Comparison of ENCODE assay signal across 25 cellular contexts in genomic region chr10:23870612-23871011, GRCh38.
DNase-seq lines count a peak whose midpoint lies in the region; ATAC-seq, FAIRE-seq and TF ChIP-seq lines count a peak whose summit lies in the region.
"Had no signal": no experiment of that assay in that cellular context is flagged by ENCODE, and none has a peak within 500 bp of the region (broad histone marks: within the 10 kb centered on the region; RNA-seq: fewer than 3 reads in every experiment).

No MANE protein-coding gene starts in this region.

- H3K4me3 Mint-ChIP-seq in GM23338 (no peak overlapping the region), WTC11 (no peak overlapping the region)
- no peak overlapping the region for H3K4me3 Mint-ChIP-seq in stimulated activated memory B cell treated with anti-CD40 and anti-IgM and Interleukin-4, amounts not matched to agents 10 μg/mL and 1 μg/mL and 100 μg/mL, for 72 hours
- H3K4me3 Mint-ChIP-seq: CD8-positive, alpha-beta memory T cell; T-helper 17 cell had no signal

- H3F3A ChIP-seq in GM23338 (replicated peaks; ENCODE audit: low read depth): no peaks in the 10 kb centered on the region

- H3K4me3 ChIP-seq in BLaER1 (no peak overlapping the region; the same call in 1 of the 2 replicates), GM23338 (no peak overlapping the region), NB4 (ENCODE audit: low read depth, low read length) (no peak overlapping the region)
- H3K4me3 ChIP-seq: A549 had no signal

- no peaks in the 10 kb centered on the region for H3K9me3 Mint-ChIP-seq in GM23338
- peaks cover 5% of the 10 kb centered on the region; the same call in 1 of the 2 replicates for H3K9me3 Mint-ChIP-seq in WTC11
- no peaks in the 10 kb centered on the region for H3K9me3 Mint-ChIP-seq in stimulated activated memory B cell treated with anti-CD40 and anti-IgM and Interleukin-4, amounts not matched to agents 10 μg/mL and 1 μg/mL and 100 μg/mL, for 72 hours

- TF ChIP-seq POLR2A in NB4 (IDR thresholded peaks at IDR 0.05; ENCODE audit: extremely low read depth, insufficient read length): no peak
- no peak for TF ChIP-seq POLR2A in GM12892 (IDR thresholded peaks at IDR 0.05; ENCODE audit: low read depth, low read length)

- H3K36me3 ChIP-seq in BLaER1 (no peaks in the 10 kb centered on the region), GM23338 (ENCODE audit: insufficient read depth) (no peaks in the 10 kb centered on the region)

- H3K9me2 ChIP-seq in GM23338 (ENCODE audit: insufficient read depth): peaks cover 2% of the 10 kb centered on the region; the same call in 1 of the 2 replicates
- H3K9me2 ChIP-seq: SK-N-SH had no signal

- no peaks in the 10 kb centered on the region for H3K79me2 ChIP-seq in GM23338 (replicated peaks; ENCODE audit: insufficient read depth)

- POLR2A ChIA-PET in WTC11 (lab: Charles Lee): no interaction called here

- H3K9me3 ChIP-seq in BLaER1: peaks cover 25% of the 10 kb centered on the region
- H3K9me3 ChIP-seq: A549, SK-N-SH had no signal

- H3K27ac Mint-ChIP-seq in GM23338 (0 out of 2 replicates have a peak overlapping the region, but pooled peaks have one; percentile 12), WTC11 (no peak overlapping the region)
- no peak overlapping the region for H3K27ac Mint-ChIP-seq in stimulated activated memory B cell treated with anti-CD40 and anti-IgM and Interleukin-4, amounts not matched to agents 10 μg/mL and 1 μg/mL and 100 μg/mL, for 72 hours
- H3K27ac Mint-ChIP-seq: CD14-positive monocyte; CD8-positive, alpha-beta memory T cell; T-helper 17 cell had no signal

- H3K4me1 ChIP-seq in BLaER1 (peaks cover 56% of the 10 kb centered on the region), GM23338 (ENCODE audit: insufficient read depth) (peaks cover 12% of the 10 kb centered on the region)
- H3K4me1 ChIP-seq: A549 had no signal

- peaks cover 2% of the 10 kb centered on the region for H3K27me3 Mint-ChIP-seq in GM23338 (ENCODE audit: insufficient read depth, low read depth, poor library complexity)
- peaks cover 6% of the 10 kb centered on the region for H3K27me3 Mint-ChIP-seq in WTC11 (ENCODE audit: low read depth)
- no peaks in the 10 kb centered on the region for H3K27me3 Mint-ChIP-seq in stimulated activated memory B cell treated with anti-CD40 and anti-IgM and Interleukin-4, amounts not matched to agents 10 μg/mL and 1 μg/mL and 100 μg/mL, for 72 hours
- H3K27me3 Mint-ChIP-seq: T-helper 17 cell had no signal

- TF ChIP-seq CTCF in GM23338 (conservative IDR thresholded peaks at IDR 0.05; ENCODE audit: low read depth in 2 of 2): no peak
- TF ChIP-seq CTCF in NB4 (IDR thresholded peaks at IDR 0.05; ENCODE audit: low read depth, low read length): no peak
- TF ChIP-seq CTCF in WTC11 (IDR thresholded peaks at IDR 0.05): no peak

- H3K4me1 Mint-ChIP-seq in GM23338 (peaks cover 23% of the 10 kb centered on the region), WTC11 (peaks cover 24% of the 10 kb centered on the region)
- no peaks in the 10 kb centered on the region for H3K4me1 Mint-ChIP-seq in stimulated activated memory B cell treated with anti-CD40 and anti-IgM and Interleukin-4, amounts not matched to agents 10 μg/mL and 1 μg/mL and 100 μg/mL, for 72 hours
- H3K4me1 Mint-ChIP-seq: CD8-positive, alpha-beta memory T cell; T-helper 17 cell had no signal

- H4K20me1 ChIP-seq in BLaER1 (no peaks in the 10 kb centered on the region), GM23338 (replicated peaks; ENCODE audit: insufficient read depth) (no peaks in the 10 kb centered on the region)

- FAIRE-seq in GM12892 (lab: Jason Lieb, UNC): no peak
- FAIRE-seq: A549 had no signal

- ATAC-seq in GM23338 (no peak; the same call in 2 of the 3 replicates), WTC11 (peak; percentile 20; the same call in 1 of the 2 replicates), HG03571 (IDR thresholded peaks at IDR 0.05; ENCODE audit: unreplicated experiment) (no peak)
- ATAC-seq in stimulated activated memory B cell treated with anti-CD40 and anti-IgM and Interleukin-4, amounts not matched to agents 10 μg/mL and 1 μg/mL and 100 μg/mL, for 72 hours: no peak
- ATAC-seq: A549, Panc1, T-helper 17 cell had no signal

- no peak for DNase-seq in GM23338 (ENCODE audit: low spot score)
- peak; percentile 30 for DNase-seq in NB4 (ENCODE audit: low read depth)
- DNase-seq in WTC11 (ENCODE audit: low spot score): no peak
- no peak for DNase-seq in GM12892 (ENCODE audit: insufficient read length)
- DNase-seq: Calu3; CD8-positive, alpha-beta memory T cell; DMS79 treated with DMSO at 0.1 percent for 48 hours; H7; MM.1S; NCI-H1105 treated with DMSO at 0.1 percent for 48 hours; NCI-H146; NCI-H1930; NCI-H2107; NCI-H524; NCI-H748 treated with DMSO at 0.1 percent for 48 hours; SHP77; SK-N-SH; T-helper 17 cell had no signal

- H3K36me3 Mint-ChIP-seq in GM23338 (ENCODE audit: low read depth) (no peaks in the 10 kb centered on the region), WTC11 (no peaks in the 10 kb centered on the region)
- H3K36me3 Mint-ChIP-seq in stimulated activated memory B cell treated with anti-CD40 and anti-IgM and Interleukin-4, amounts not matched to agents 10 μg/mL and 1 μg/mL and 100 μg/mL, for 72 hours: no peaks in the 10 kb centered on the region
- H3K36me3 Mint-ChIP-seq: CD14-positive monocyte; CD8-positive, alpha-beta memory T cell had no signal

- H3K27me3 ChIP-seq in BLaER1 (no peaks in the 10 kb centered on the region), GM23338 (ENCODE audit: insufficient read depth) (no peaks in the 10 kb centered on the region)

- no peak overlapping the region for H2AFZ ChIP-seq in GM23338

- H3K27ac ChIP-seq in BLaER1 (peak overlapping the region; percentile 93), GM23338 (ENCODE audit: low read depth) (no peak overlapping the region)
- H3K27ac ChIP-seq: A549, RWPE1 had no signal

- peak overlapping the region; percentile 68 for H3K9ac ChIP-seq in BLaER1
- H3K9ac ChIP-seq: SK-N-SH had no signal

- CTCF ChIA-PET in WTC11 (lab: Charles Lee): no interaction called here

- peak overlapping the region; percentile 77 for H3K4me2 ChIP-seq in BLaER1
- peak overlapping the region; percentile 42; the same call in 1 of the 2 replicates for H3K4me2 ChIP-seq in GM23338
- H3K4me2 ChIP-seq: A549, SK-N-SH had no signal

TF ChIP-seq in GM23338, 12 proteins besides CTCF, POLR2A, EP300 and RAD21:
- TF ChIP-seq ZNF331 (CRISPR knock-in tag; IDR thresholded peaks at IDR 0.05; ENCODE audit: low read depth) (no peak), REST (IDR thresholded peaks at IDR 0.05; ENCODE audit: unreplicated experiment) (no peak), CREB1 (CRISPR knock-in tag; IDR thresholded peaks at IDR 0.05; ENCODE audit: low read depth) (no peak)

TF ChIP-seq in WTC11, 78 proteins besides CTCF, POLR2A, EP300 and RAD21:
- TF ChIP-seq ZNF138 (CRISPR knock-in tag; conservative IDR thresholded peaks at IDR 0.05): no peak
- no peak for TF ChIP-seq GTF2I (CRISPR knock-in tag; conservative IDR thresholded peaks at IDR 0.05)
- TF ChIP-seq ZNF219 (CRISPR knock-in tag; IDR thresholded peaks at IDR 0.05; ENCODE audit: borderline replicate concordance): no peak
- TF ChIP-seq NR1H2 (CRISPR knock-in tag; IDR thresholded peaks at IDR 0.05): no peak
- TF ChIP-seq ATF6 (CRISPR knock-in tag; IDR thresholded peaks at IDR 0.05): no peak
- no peak for TF ChIP-seq GRHL2 (CRISPR knock-in tag; IDR thresholded peaks at IDR 0.05; ENCODE audit: insufficient replicate concordance, severe bottlenecking)
- no peak for TF ChIP-seq ZNF396 (CRISPR knock-in tag; IDR thresholded peaks at IDR 0.05; ENCODE audit: borderline replicate concordance)
- TF ChIP-seq ELF4 (CRISPR knock-in tag; IDR thresholded peaks at IDR 0.05; ENCODE audit: low read depth): no peak
- no peak for TF ChIP-seq SMAD3 (CRISPR knock-in tag; IDR thresholded peaks at IDR 0.05; ENCODE audit: borderline replicate concordance)
- TF ChIP-seq NFYB (CRISPR knock-in tag; conservative IDR thresholded peaks at IDR 0.05; ENCODE audit: low read depth): no peak
- TF ChIP-seq SMAD4 (CRISPR knock-in tag; IDR thresholded peaks at IDR 0.05): no peak
- TF ChIP-seq CREM (CRISPR knock-in tag; IDR thresholded peaks at IDR 0.05): no peak
- TF ChIP-seq IRF2 (CRISPR knock-in tag; IDR thresholded peaks at IDR 0.05; ENCODE audit: borderline replicate concordance, low read depth): no peak
